20 cellular contexts compared by ENCODE assay signal in genomic region chr5:55432549-55432948, GRCh38.
DNase-seq lines count a peak whose midpoint lies in the region; ATAC-seq and TF ChIP-seq lines count a peak whose summit lies in the region.
"Had no signal": no experiment of that assay in that cellular context is flagged by ENCODE, and none has a peak within 500 bp of the region (broad histone marks: within the 10 kb centered on the region; RNA-seq: fewer than 3 reads in every experiment).

No MANE protein-coding gene starts in this region.

- peaks cover 8% of the 10 kb centered on the region for H3K9me3 Mint-ChIP-seq in Calu3 (ENCODE audit: low read depth, unreplicated experiment)
- peaks cover 38% of the 10 kb centered on the region for H3K9me3 Mint-ChIP-seq in central memory CD8-positive, alpha-beta T cell
- H3K9me3 Mint-ChIP-seq in neural crest cell = peaks cover 37% of the 10 kb centered on the region

- DNase-seq in Calu3 (no peak), ELR (ENCODE audit: low read depth) (peak; percentile 19), neural crest cell (ENCODE audit: low read depth, low spot score) (no peak), NCI-H1092 treated with DMSO at 0.1 percent for 48 hours (lab: John Stamatoyannopoulos, UW) (no peak)
- no peak for DNase-seq in central memory CD8-positive, alpha-beta T cell (ENCODE audit: low spot score in 2 of 2)
- DNase-seq: ACHN; BE2C; C1 segment of cervical spinal cord; CD4-positive, CD25-positive, alpha-beta regulatory T cell; CD8-positive, alpha-beta memory T cell; COR-L47; GDM1; HCEC 1CT; HFFc6; KBM-7 had no signal

- H3K4me1 Mint-ChIP-seq in Calu3 (ENCODE audit: low read depth, unreplicated experiment) = peaks cover 16% of the 10 kb centered on the region
- H3K4me1 Mint-ChIP-seq in central memory CD8-positive, alpha-beta T cell = no peaks in the 10 kb centered on the region
- peaks cover under 1% of the 10 kb centered on the region for H3K4me1 Mint-ChIP-seq in neural crest cell
- H3K4me1 Mint-ChIP-seq: CD8-positive, alpha-beta memory T cell had no signal

- CTCF ChIA-PET in Calu3 (lab: Charles Lee) = no interaction called here

- no peak for ATAC-seq in central memory CD8-positive, alpha-beta T cell (replicated peaks; ENCODE audit: extremely low read depth, poor library complexity, severe bottlenecking)
- no peak for ATAC-seq in GM18861 (IDR thresholded peaks at IDR 0.05; ENCODE audit: unreplicated experiment)
- ATAC-seq in GM19452 (IDR thresholded peaks at IDR 0.05; ENCODE audit: unreplicated experiment) = no peak
- ATAC-seq: GM23338, HepG2 had no signal

- H3K36me3 Mint-ChIP-seq in Calu3 (ENCODE audit: insufficient read depth, unreplicated experiment) (peaks cover 32% of the 10 kb centered on the region), neural crest cell (ENCODE audit: low read depth) (peaks cover 79% of the 10 kb centered on the region)
- H3K36me3 Mint-ChIP-seq in central memory CD8-positive, alpha-beta T cell (ENCODE audit: insufficient read depth) = peaks cover 7% of the 10 kb centered on the region

- H3K27me3 Mint-ChIP-seq in Calu3 (ENCODE audit: unreplicated experiment) = no peaks in the 10 kb centered on the region
- H3K27me3 Mint-ChIP-seq in central memory CD8-positive, alpha-beta T cell = no peaks in the 10 kb centered on the region
- no peaks in the 10 kb centered on the region for H3K27me3 Mint-ChIP-seq in neural crest cell (ENCODE audit: low read depth)
- H3K27me3 Mint-ChIP-seq: CD4-positive, CD25-positive, alpha-beta regulatory T cell; CD8-positive, alpha-beta memory T cell; IgD-negative memory B cell had no signal

- peak overlapping the region; percentile 84 for H3K27ac Mint-ChIP-seq in Calu3 (ENCODE audit: unreplicated experiment)
- H3K27ac Mint-ChIP-seq in central memory CD8-positive, alpha-beta T cell (ENCODE audit: low read depth) = peak overlapping the region; percentile 38
- no peak overlapping the region for H3K27ac Mint-ChIP-seq in neural crest cell (ENCODE audit: unreplicated experiment)
- H3K27ac Mint-ChIP-seq: CD8-positive, alpha-beta memory T cell; GM23338; HFFc6; IgD-negative memory B cell had no signal

- peak overlapping the region; percentile 20 for H3K4me3 Mint-ChIP-seq in Calu3 (ENCODE audit: low read depth, unreplicated experiment)
- H3K4me3 Mint-ChIP-seq in central memory CD8-positive, alpha-beta T cell = no peak overlapping the region
- peak overlapping the region; percentile 29 for H3K4me3 Mint-ChIP-seq in neural crest cell
- H3K4me3 Mint-ChIP-seq: CD4-positive, CD25-positive, alpha-beta regulatory T cell; CD8-positive, alpha-beta memory T cell; GM23338; HFFc6; IgD-negative memory B cell had no signal

- no peak for TF ChIP-seq CTCF in Calu3 (IDR thresholded peaks at IDR 0.05; ENCODE audit: unreplicated experiment)
- TF ChIP-seq CTCF in neural crest cell (conservative IDR thresholded peaks at IDR 0.05) = no peak

- intact Hi-C loops in Calu3 (cut with micrococcal nuclease; ENCODE audit: unreplicated experiment) = no loop called here

- BruUV-seq in Calu3 (replicated peaks; lab: Mats Ljungman, UMichigan) = no TSS peak
